In the genomic region with DNA sequence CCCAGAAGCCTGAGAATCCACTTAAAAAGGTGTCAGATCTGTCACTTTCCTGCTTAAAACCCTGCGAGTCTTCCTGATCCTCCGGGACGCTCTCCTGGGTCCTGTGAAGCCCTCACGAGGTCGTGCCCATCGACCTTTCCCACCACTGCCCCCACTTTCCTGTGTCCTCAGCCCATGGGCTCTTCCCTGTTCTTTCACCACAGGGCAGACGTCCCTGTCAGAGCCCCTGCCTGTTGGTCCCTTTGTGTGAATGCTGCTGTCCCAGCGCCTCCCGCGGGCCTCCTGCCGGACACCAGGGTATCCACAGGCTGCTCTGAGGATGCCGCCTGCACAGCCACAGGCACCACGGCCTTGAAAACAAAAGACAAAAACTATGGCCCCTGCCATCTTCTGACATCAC, we compare ENCODE assay signal across 1 cellular context.
TF ChIP-seq lines count a peak whose summit lies in the region.

No MANE protein-coding gene starts in this region.

TF ChIP-seq in HepG2, 621 proteins besides CTCF, POLR2A, EP300 and RAD21 (continued from another document):
- TF ChIP-seq, protein P1, sequence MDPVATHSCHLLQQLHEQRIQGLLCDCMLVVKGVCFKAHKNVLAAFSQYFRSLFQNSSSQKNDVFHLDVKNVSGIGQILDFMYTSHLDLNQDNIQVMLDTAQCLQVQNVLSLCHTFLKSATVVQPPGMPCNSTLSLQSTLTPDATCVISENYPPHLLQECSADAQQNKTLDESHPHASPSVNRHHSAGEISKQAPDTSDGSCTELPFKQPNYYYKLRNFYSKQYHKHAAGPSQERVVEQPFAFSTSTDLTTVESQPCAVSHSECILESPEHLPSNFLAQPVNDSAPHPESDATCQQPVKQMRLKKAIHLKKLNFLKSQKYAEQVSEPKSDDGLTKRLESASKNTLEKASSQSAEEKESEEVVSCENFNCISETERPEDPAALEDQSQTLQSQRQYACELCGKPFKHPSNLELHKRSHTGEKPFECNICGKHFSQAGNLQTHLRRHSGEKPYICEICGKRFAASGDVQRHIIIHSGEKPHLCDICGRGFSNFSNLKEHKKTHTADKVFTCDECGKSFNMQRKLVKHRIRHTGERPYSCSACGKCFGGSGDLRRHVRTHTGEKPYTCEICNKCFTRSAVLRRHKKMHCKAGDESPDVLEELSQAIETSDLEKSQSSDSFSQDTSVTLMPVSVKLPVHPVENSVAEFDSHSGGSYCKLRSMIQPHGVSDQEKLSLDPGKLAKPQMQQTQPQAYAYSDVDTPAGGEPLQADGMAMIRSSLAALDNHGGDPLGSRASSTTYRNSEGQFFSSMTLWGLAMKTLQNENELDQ (CRISPR knock-in tag; IDR thresholded peaks at IDR 0.05; ENCODE audit: borderline replicate concordance): no peak
- TF ChIP-seq KLF16 (CRISPR knock-in tag; IDR thresholded peaks at IDR 0.05): no peak
- TF ChIP-seq MED13 (CRISPR knock-in tag; IDR thresholded peaks at IDR 0.05): no peak
